8 cellular contexts compared by ENCODE assay signal in the genomic region with DNA sequence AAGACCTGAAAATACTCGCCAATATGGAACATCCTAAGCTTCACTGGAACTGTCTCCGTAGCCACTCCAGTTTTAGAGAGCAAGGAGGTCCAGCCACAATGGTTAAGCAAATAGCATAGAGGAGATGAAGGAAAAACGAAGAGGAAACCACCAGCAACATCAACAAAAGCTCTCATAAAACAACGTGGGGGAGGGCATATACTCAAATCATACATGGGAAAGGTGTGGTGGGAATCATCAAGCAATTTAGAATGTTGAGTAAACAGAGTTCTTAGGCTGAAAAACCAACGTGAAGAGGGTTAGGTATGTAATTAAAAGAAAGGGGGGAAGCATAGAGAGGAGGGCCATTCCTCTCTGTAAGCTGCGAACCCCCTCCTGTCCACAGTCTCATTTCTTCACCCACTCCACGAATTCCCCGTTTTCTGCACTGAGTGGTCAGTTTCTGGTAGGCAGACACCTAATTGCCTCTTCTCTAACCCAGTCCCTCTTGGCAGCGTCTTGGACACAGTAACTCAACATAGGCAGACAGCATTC. TPM values are rescaled to one million over a fixed set of nuclear protein-coding genes. Genes with fewer than 3 reads are reported as not detected.
DNase-seq lines count a peak whose midpoint lies in the region; ATAC-seq and TF ChIP-seq lines count a peak whose summit lies in the region.

No MANE protein-coding gene starts in this region.

- POLR2A ChIA-PET in BJ (lab: Charles Lee) = interaction anchor here (0.8 kb wide), 1 partner anchor 12 kb away, joined by 5 read pairs; no protein-coding TSS in a partner anchor

- H3K36me3 ChIP-seq in BJ (ENCODE audit: control insufficient read depth, insufficient read depth, low read length) = no peaks in the 10 kb centered on the region
- H3K36me3 ChIP-seq in colonic mucosa = no peaks in the 10 kb centered on the region
- no peaks in the 10 kb centered on the region for H3K36me3 ChIP-seq in muscle layer of colon (ENCODE audit: insufficient read depth, low read length)

- no peaks in the 10 kb centered on the region for H3K9me3 Mint-ChIP-seq in activated T-helper 2 cell treated with anti-CD3 and anti-CD28 coated beads, Interferon-gamma antibody, Interleukin-2, Interleukin-4, amounts not matched to agents 10 μg/mL and 5 μg/mL and 100 μg/mL, durations not matched to agents 14 hours and 24 hours and 36 hours

- intact Hi-C loops in colonic mucosa (cut with DNase I) = no loop called here
- intact Hi-C loops in activated T-helper 2 cell treated with anti-CD3 and anti-CD28 coated beads, Interferon-gamma antibody, Interleukin-2, Interleukin-4, amounts not matched to agents 10 μg/mL and 5 μg/mL and 100 μg/mL, durations not matched to agents 14 hours and 24 hours and 36 hours (cut with micrococcal nuclease) = loop anchor here (2.0 to 10.0 kb wide), 6 partner anchors 150 to 1995 kb away; a partner anchor contains a TSS

- no peak for TF ChIP-seq CTCF in BJ (IDR thresholded peaks at IDR 0.05; ENCODE audit: insufficient read depth, low read depth, low read length)
- no peak for TF ChIP-seq CTCF in colonic mucosa (IDR thresholded peaks at IDR 0.05)

- CTCF ChIA-PET in BJ (lab: Yijun Ruan, JAX) = interaction anchor here (0.6 to 2.1 kb wide), 5 partner anchors 60 to 437 kb away, joined by 3 to 6 read pairs (median 4); no protein-coding TSS in a partner anchor

- peak overlapping the region; percentile 92 to 95 for H3K9ac ChIP-seq in colonic mucosa (ENCODE audit: low read depth in 2 of 2, low read length in 2 of 2)
- H3K9ac ChIP-seq in muscle layer of colon (ENCODE audit: low read length) = peak overlapping the region; percentile 71

- no peak for ATAC-seq in GM19463 (IDR thresholded peaks at IDR 0.05; ENCODE audit: unreplicated experiment)
- no peak for ATAC-seq in T-helper 17 cell
- ATAC-seq in stimulated activated naive CD8-positive, alpha-beta T cell treated with anti-CD3 and anti-CD28 coated beads, Interleukin-15, Interleukin-2, amounts not matched to agents 100 U/mL and 50 U/mL, for 24 hours = no peak

- peaks cover 19% of the 10 kb centered on the region for H3K4me1 ChIP-seq in colonic mucosa
- H3K4me1 ChIP-seq in muscle layer of colon (ENCODE audit: insufficient read depth, low read length) = peaks cover 39% of the 10 kb centered on the region

- H3K4me1 Mint-ChIP-seq in T-helper 17 cell = peaks cover 26% of the 10 kb centered on the region
- H3K4me1 Mint-ChIP-seq in activated T-helper 2 cell treated with anti-CD3 and anti-CD28 coated beads, Interferon-gamma antibody, Interleukin-2, Interleukin-4, amounts not matched to agents 10 μg/mL and 5 μg/mL and 100 μg/mL, durations not matched to agents 14 hours and 24 hours and 36 hours (ENCODE audit: low read depth) = peaks cover 23% of the 10 kb centered on the region

- H3K4me3 ChIP-seq in BJ (ENCODE audit: low read depth, low read length) = peak overlapping the region; percentile 59
- H3K4me3 ChIP-seq in colonic mucosa = peak overlapping the region; percentile 71
- H3K4me3 ChIP-seq in muscle layer of colon (ENCODE audit: low read depth in 1 of 2, low read length in 2 of 2) = peak overlapping the region; percentile 82 to 85

- DNase-seq in BJ (ENCODE audit: low read depth) = no peak
- DNase-seq in M059J (ENCODE audit: low read depth) = peak; percentile 28
- peak; percentile 67 for DNase-seq in colonic mucosa
- no peak for DNase-seq in T-helper 17 cell
- no peak for DNase-seq in activated T-helper 2 cell treated with anti-CD3 and anti-CD28 coated beads, Interferon-gamma antibody, Interleukin-2, Interleukin-4, amounts not matched to agents 10 μg/mL and 5 μg/mL and 100 μg/mL, durations not matched to agents 14 hours and 24 hours and 36 hours (ENCODE audit: low spot score)
- DNase-seq in stimulated activated naive CD8-positive, alpha-beta T cell treated with anti-CD3 and anti-CD28 coated beads, Interleukin-15, Interleukin-2, amounts not matched to agents 100 U/mL and 50 U/mL, for 24 hours = no peak

- H3K36me3 Mint-ChIP-seq in T-helper 17 cell (ENCODE audit: low read depth) = peaks cover 4% of the 10 kb centered on the region
- peaks cover 13% of the 10 kb centered on the region for H3K36me3 Mint-ChIP-seq in activated T-helper 2 cell treated with anti-CD3 and anti-CD28 coated beads, Interferon-gamma antibody, Interleukin-2, Interleukin-4, amounts not matched to agents 10 μg/mL and 5 μg/mL and 100 μg/mL, durations not matched to agents 14 hours and 24 hours and 36 hours (ENCODE audit: low read depth)

- H3K27me3 ChIP-seq in BJ (ENCODE audit: control insufficient read depth, insufficient read depth, low read length) (no peaks in the 10 kb centered on the region), colonic mucosa (no peaks in the 10 kb centered on the region), muscle layer of colon (ENCODE audit: control insufficient read depth in 1 of 2, insufficient read depth in 2 of 2, low read length in 2 of 2) (no peaks in the 10 kb centered on the region)

- H3K27me3 Mint-ChIP-seq in T-helper 17 cell = no peaks in the 10 kb centered on the region
- H3K27me3 Mint-ChIP-seq in activated T-helper 2 cell treated with anti-CD3 and anti-CD28 coated beads, Interferon-gamma antibody, Interleukin-2, Interleukin-4, amounts not matched to agents 10 μg/mL and 5 μg/mL and 100 μg/mL, durations not matched to agents 14 hours and 24 hours and 36 hours (ENCODE audit: low read depth) = no peaks in the 10 kb centered on the region

- H3K4me3 Mint-ChIP-seq in T-helper 17 cell = no peak overlapping the region
- H3K4me3 Mint-ChIP-seq in activated T-helper 2 cell treated with anti-CD3 and anti-CD28 coated beads, Interferon-gamma antibody, Interleukin-2, Interleukin-4, amounts not matched to agents 10 μg/mL and 5 μg/mL and 100 μg/mL, durations not matched to agents 14 hours and 24 hours and 36 hours (ENCODE audit: low read depth) = no peak overlapping the region

- H3K9me3 ChIP-seq in colonic mucosa = no peaks in the 10 kb centered on the region
- no peaks in the 10 kb centered on the region for H3K9me3 ChIP-seq in muscle layer of colon (ENCODE audit: low read length)
- no peaks in the 10 kb centered on the region for H3K9me3 ChIP-seq in T-helper 17 cell (ENCODE audit: control insufficient read depth, low read length, poor library complexity, severe bottlenecking)

- H3K27ac ChIP-seq in colonic mucosa = peak overlapping the region; percentile 96
- H3K27ac ChIP-seq in muscle layer of colon (ENCODE audit: low read depth, low read length) = peak overlapping the region; percentile 75

- H3K27ac Mint-ChIP-seq in T-helper 17 cell = no peak overlapping the region
- H3K27ac Mint-ChIP-seq in activated T-helper 2 cell treated with anti-CD3 and anti-CD28 coated beads, Interferon-gamma antibody, Interleukin-2, Interleukin-4, amounts not matched to agents 10 μg/mL and 5 μg/mL and 100 μg/mL, durations not matched to agents 14 hours and 24 hours and 36 hours = no peak overlapping the region

RNA-seq across cellular contexts. Expression of a gene that starts 1.0 kb away (rescaled TPM):
- polyA plus RNA-seq in BJ (2011; rRNA removed) = 615 and 873 TPM in 2 replicates
- 103 and 144 TPM in 2 replicates for polyA minus RNA-seq in BJ (2011; rRNA and poly(A)+ RNA removed)
- total RNA-seq in M059J (2014; rRNA removed; shearing (Covaris generic)) = 540 and 619 TPM in 2 replicates
- total RNA-seq in colonic mucosa (100 to 1,000 TPM; 470 to 887 TPM), T-helper 17 cell (100 to 1,000 TPM; 145 to 160 TPM)
- 128 and 133 TPM in 2 replicates for total RNA-seq in activated T-helper 2 cell treated with anti-CD3 and anti-CD28 coated beads, Interferon-gamma antibody, Interleukin-2, Interleukin-4, amounts not matched to agents 10 μg/mL and 5 μg/mL and 100 μg/mL, durations not matched to agents 14 hours and 24 hours and 36 hours

RNA-seq across cellular contexts. Expression of a gene that starts 1.4 kb away (rescaled TPM):
- polyA plus RNA-seq in BJ (2011; rRNA removed) = 3.7 and 4.1 TPM in 2 replicates
- 2.8 and 4.9 TPM in 2 replicates for polyA minus RNA-seq in BJ (2011; rRNA and poly(A)+ RNA removed)
- total RNA-seq in M059J (2014; rRNA removed; shearing (Covaris generic)) = 2.0 and 3.1 TPM in 2 replicates
- total RNA-seq in colonic mucosa (1 to 10 TPM; 4.4 to 5.9 TPM), T-helper 17 cell (1 to 10 TPM; 4.5 to 4.7 TPM)
- total RNA-seq in activated T-helper 2 cell treated with anti-CD3 and anti-CD28 coated beads, Interferon-gamma antibody, Interleukin-2, Interleukin-4, amounts not matched to agents 10 μg/mL and 5 μg/mL and 100 μg/mL, durations not matched to agents 14 hours and 24 hours and 36 hours = 12.8 and 13.2 TPM in 2 replicates

RNA-seq across cellular contexts. Expression of a gene that starts 34.0 kb away (rescaled TPM):
- not detected in 2 replicates for polyA plus RNA-seq in BJ (2011; rRNA removed)
- not detected in 2 replicates for polyA minus RNA-seq in BJ (2011; rRNA and poly(A)+ RNA removed)
- not detected in 2 replicates for total RNA-seq in M059J (2014; rRNA removed; shearing (Covaris generic))
- under 1 TPM in 1 of 2 donors, not detected in 1; 0.24 TPM for total RNA-seq in colonic mucosa
- not detected for total RNA-seq in T-helper 17 cell
- not detected in 2 replicates for total RNA-seq in activated T-helper 2 cell treated with anti-CD3 and anti-CD28 coated beads, Interferon-gamma antibody, Interleukin-2, Interleukin-4, amounts not matched to agents 10 μg/mL and 5 μg/mL and 100 μg/mL, durations not matched to agents 14 hours and 24 hours and 36 hours

Comparison
In these comparisons a context has a peak if more than half of its experiments do, and no peak if none do; other contexts are left out.
1. DNase-seq: peak in M059J (single experiment) and colonic mucosa (single experiment); none in BJ (single experiment), T-helper 17 cell (0 of 3), activated T-helper 2 cell treated with anti-CD3 and anti-CD28 coated beads, Interferon-gamma antibody, Interleukin-2, Interleukin-4, amounts not matched to agents 10 μg/mL and 5 μg/mL and 100 μg/mL, durations not matched to agents 14 hours and 24 hours and 36 hours (single experiment) and stimulated activated naive CD8-positive, alpha-beta T cell treated with anti-CD3 and anti-CD28 coated beads, Interleukin-15, Interleukin-2, amounts not matched to agents 100 U/mL and 50 U/mL, for 24 hours (single experiment).
2. Peak in every context shown above with its lines, with median percentiles within 50 percentile points of each other: H3K4me3 ChIP-seq.